8 cellular contexts compared by ENCODE assay signal in the genomic region with DNA sequence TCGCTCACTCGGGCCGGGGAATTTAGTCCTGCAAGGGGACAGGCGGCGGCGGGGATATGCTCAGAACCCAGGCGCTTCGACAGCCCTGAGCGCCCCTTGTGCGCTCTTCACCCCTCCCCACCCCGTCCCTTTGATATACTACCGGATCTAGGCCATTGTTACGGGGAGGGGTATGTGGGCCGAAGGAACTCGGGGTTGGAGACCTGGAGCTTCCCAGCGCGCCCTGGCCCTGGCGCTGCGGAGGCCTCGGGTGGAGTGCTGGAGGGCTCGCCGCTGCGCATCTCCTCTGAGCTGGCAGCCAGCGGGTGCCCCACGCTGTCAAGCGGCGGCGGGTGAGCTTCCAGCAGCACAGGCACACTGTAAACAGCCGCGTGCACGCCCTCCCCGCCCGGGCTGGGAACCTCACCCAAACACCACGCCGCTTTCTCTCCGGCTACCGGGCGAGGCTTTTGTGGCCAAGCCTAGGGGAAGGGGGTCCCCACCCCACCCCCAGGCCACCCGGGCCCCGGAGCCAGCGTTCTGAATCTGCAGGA. TPM values are rescaled to one million over a fixed set of nuclear protein-coding genes. Genes with fewer than 3 reads are reported as not detected.
A peak's percentile ranks its signal among the peaks of the same experiment; 100 is the strongest.
DNase-seq lines count a peak whose midpoint lies in the region; ATAC-seq and TF ChIP-seq lines count a peak whose summit lies in the region.

No MANE protein-coding gene starts in this region.

- H3K27me3 ChIP-seq in upper lobe of left lung = peaks cover 0 to 42% (median 0%) of the 10 kb centered on the region in 4 donors

- H3K36me3 Mint-ChIP-seq in chondrocyte (ENCODE audit: low read depth) = no peaks in the 10 kb centered on the region
- no peaks in the 10 kb centered on the region for H3K36me3 Mint-ChIP-seq in memory B cell

- no peak for TF ChIP-seq EP300 in upper lobe of left lung (IDR thresholded peaks at IDR 0.05)

- 18% methylated on average over 31 of the region's 41 CpGs; no CpG with 5 or more reads in 1 of the 2 donors for WGBS in upper lobe of left lung, 2 donors

- no peak for TF ChIP-seq POLR2A in upper lobe of left lung (IDR thresholded peaks at IDR 0.05)

- H3K4me3 Mint-ChIP-seq in chondrocyte (ENCODE audit: unreplicated experiment) (peak overlapping the region; percentile 63), memory B cell (peak overlapping the region; percentile 73)

- peak overlapping the region; percentile 60 to 82 (median 66) for H3K27ac ChIP-seq in upper lobe of left lung

- peak overlapping the region in 3 of 4 donors; percentile 30 to 50 (median 50) for H3K4me3 ChIP-seq in upper lobe of left lung

- peaks cover 25 to 84% (median 40%) of the 10 kb centered on the region in 4 donors for H3K4me1 ChIP-seq in upper lobe of left lung

- no peak overlapping the region for H3K27ac Mint-ChIP-seq in chondrocyte (ENCODE audit: unreplicated experiment)
- no peak overlapping the region for H3K27ac Mint-ChIP-seq in memory B cell

- ATAC-seq in memory B cell (ENCODE audit: low read depth) (peak; percentile 20), upper lobe of left lung (ENCODE audit: low FRiP score in 2 of 2) (no peak), HG03045 (IDR thresholded peaks at IDR 0.05; ENCODE audit: unreplicated experiment) (no peak)

- no peaks in the 10 kb centered on the region for H3K9me3 ChIP-seq in upper lobe of left lung

- H3K36me3 ChIP-seq in upper lobe of left lung = no peaks in the 10 kb centered on the region

- no peaks in the 10 kb centered on the region for H3K27me3 Mint-ChIP-seq in chondrocyte (ENCODE audit: low read depth)
- H3K27me3 Mint-ChIP-seq in memory B cell = no peaks in the 10 kb centered on the region

- no peak for TF ChIP-seq CTCF in chondrocyte (IDR thresholded peaks at IDR 0.05)
- no peak for TF ChIP-seq CTCF in upper lobe of left lung (IDR thresholded peaks at IDR 0.05)

- H3K4me1 Mint-ChIP-seq in chondrocyte (ENCODE audit: low read depth) (peaks cover 16% of the 10 kb centered on the region), memory B cell (no peaks in the 10 kb centered on the region)

- DNase-seq in COR-L47 (lab: John Stamatoyannopoulos, UW) = peak; percentile 30
- DNase-seq in NCI-H2227 treated with DMSO at 0.1 percent for 48 hours (lab: John Stamatoyannopoulos, UW) = peak; percentile 42
- DNase-seq in chondrocyte (ENCODE audit: low spot score) = no peak
- DNase-seq in memory B cell (ENCODE audit: low spot score in 2 of 2) = peak in 1 of 2 donors; percentile 26
- DNase-seq in upper lobe of left lung = peak in 1 of 2 donors; percentile 86
- no peak for DNase-seq in stimulated activated CD4-positive, alpha-beta T cell treated with anti-CD3 and anti-CD28 coated beads, Interleukin-12 subunit alpha, Interleukin-12 subunit beta, amount 100 ng/mL, for 4 hours
- DNase-seq in NCI-H82 (lab: John Stamatoyannopoulos, UW) = no peak

- H3K9me3 Mint-ChIP-seq in chondrocyte (ENCODE audit: low read depth) (no peaks in the 10 kb centered on the region), memory B cell (no peaks in the 10 kb centered on the region)

RNA-seq across cellular contexts. Expression of gene BCOR, which starts 54.5 kb away (rescaled TPM):
- total RNA-seq in chondrocyte (10.8 to 19.0 TPM (median 11.0 TPM) in 3 replicates), upper lobe of left lung (10 to 100 TPM; 17.5 to 40.8 (median 25.6) TPM)

Comparison
In these comparisons a context has a peak if more than half of its experiments do, and no peak if none do; other contexts are left out.
1. DNase-seq: peak in COR-L47 (single experiment) and NCI-H2227 treated with DMSO at 0.1 percent for 48 hours (single experiment); none in chondrocyte (single experiment), stimulated activated CD4-positive, alpha-beta T cell treated with anti-CD3 and anti-CD28 coated beads, Interleukin-12 subunit alpha, Interleukin-12 subunit beta, amount 100 ng/mL, for 4 hours (single experiment) and NCI-H82 (single experiment).